Comparison of ENCODE assay signal across 1 cellular context in the genomic region with DNA sequence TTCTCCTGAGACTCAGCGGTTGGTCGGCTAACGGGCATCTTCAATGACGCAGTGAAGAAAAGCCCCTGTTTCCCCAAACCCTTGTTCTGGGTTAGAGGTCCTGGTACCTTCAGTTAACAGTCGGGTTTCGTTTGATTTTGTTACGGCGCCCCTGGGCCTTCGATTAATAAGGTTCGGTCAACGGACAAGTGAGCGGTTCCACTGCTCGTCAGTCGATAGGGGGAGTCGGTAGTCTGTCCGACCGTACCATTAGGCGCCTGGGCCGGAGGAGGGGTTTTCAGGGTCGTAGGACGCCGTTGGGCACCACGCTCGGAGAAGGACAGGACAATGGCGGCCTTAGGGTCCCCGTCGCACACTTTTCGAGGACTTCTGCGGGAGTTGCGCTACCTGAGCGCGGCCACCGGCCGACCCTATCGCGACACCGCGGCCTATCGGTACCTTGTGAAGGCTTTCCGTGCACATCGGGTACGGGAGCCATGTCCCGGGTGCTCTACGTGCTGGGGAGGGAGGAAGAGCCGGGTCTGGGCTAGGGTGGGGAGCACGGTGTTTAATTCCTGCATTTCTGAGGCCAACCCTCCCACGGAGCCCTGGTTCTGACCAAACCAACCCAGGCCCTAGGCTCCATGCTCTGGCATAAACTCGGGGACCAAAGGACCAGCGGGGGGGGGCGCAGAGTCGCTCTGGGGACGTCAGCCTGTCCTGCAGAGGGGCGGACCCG.
TF ChIP-seq lines count a peak whose summit lies in the region.

A gene with protein sequence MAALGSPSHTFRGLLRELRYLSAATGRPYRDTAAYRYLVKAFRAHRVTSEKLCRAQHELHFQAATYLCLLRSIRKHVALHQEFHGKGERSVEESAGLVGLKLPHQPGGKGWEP (plus strand): TSS at position 280 of the 718 bp plus-strand sequence. CDS start 48 bp downstream, at position 328.

TF ChIP-seq in HepG2, 621 proteins besides CTCF, POLR2A, EP300 and RAD21 (continued from another document and continues in another):
- TF ChIP-seq, protein P1, sequence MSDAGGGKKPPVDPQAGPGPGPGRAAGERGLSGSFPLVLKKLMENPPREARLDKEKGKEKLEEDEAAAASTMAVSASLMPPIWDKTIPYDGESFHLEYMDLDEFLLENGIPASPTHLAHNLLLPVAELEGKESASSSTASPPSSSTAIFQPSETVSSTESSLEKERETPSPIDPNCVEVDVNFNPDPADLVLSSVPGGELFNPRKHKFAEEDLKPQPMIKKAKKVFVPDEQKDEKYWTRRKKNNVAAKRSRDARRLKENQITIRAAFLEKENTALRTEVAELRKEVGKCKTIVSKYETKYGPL (CRISPR knock-in tag; IDR thresholded peaks at IDR 0.05) = peak; percentile 19; the same call in 1 of the 2 replicates
- TF ChIP-seq FOXK2 (IDR thresholded peaks at IDR 0.05) (peak; percentile 90), NFE2L2 (IDR thresholded peaks at IDR 0.05; ENCODE audit: low read length) (0 out of 2 replicates have a peak, but pooled peaks have one; percentile 2), AGO2 (optimal IDR thresholded peaks at IDR 0.05; ENCODE audit: low read depth, low read length) (peak; percentile 93), RXRB (CRISPR knock-in tag; IDR thresholded peaks at IDR 0.05; ENCODE audit: borderline replicate concordance) (peak; percentile 44; the same call in 1 of the 2 replicates), MZF1 (CRISPR knock-in tag; IDR thresholded peaks at IDR 0.05; ENCODE audit: borderline replicate concordance) (0 out of 2 replicates have a peak, but pooled peaks have one; percentile 14), ISL2 (CRISPR knock-in tag; IDR thresholded peaks at IDR 0.05) (peak; percentile 68), SMAD1 (CRISPR knock-in tag; IDR thresholded peaks at IDR 0.05; ENCODE audit: borderline replicate concordance, low read depth) (peak; percentile 61; the same call in 1 of the 2 replicates), ESRRA (CRISPR knock-in tag; IDR thresholded peaks at IDR 0.05; ENCODE audit: low read depth) (no peak), ZNF234 (CRISPR knock-in tag; conservative IDR thresholded peaks at IDR 0.05) (no peak), NRL (CRISPR knock-in tag; IDR thresholded peaks at IDR 0.05; ENCODE audit: borderline replicate concordance) (peak; percentile 89), ZNF737 (CRISPR knock-in tag; IDR thresholded peaks at IDR 0.05; ENCODE audit: borderline replicate concordance) (0 out of 2 replicates have a peak, but pooled peaks have one; percentile 58), MTA1 (CRISPR knock-in tag; IDR thresholded peaks at IDR 0.05; ENCODE audit: borderline replicate concordance) (peak; percentile 51; the same call in 1 of the 2 replicates), NFKB2 (CRISPR knock-in tag; IDR thresholded peaks at IDR 0.05; ENCODE audit: borderline replicate concordance) (peak; percentile 69; the same call in 1 of the 2 replicates), SMAD3 (CRISPR knock-in tag; IDR thresholded peaks at IDR 0.05) (peak; percentile 41), YY1 (IDR thresholded peaks at IDR 0.05; ENCODE audit: insufficient read depth, insufficient replicate concordance, low read depth, low read length) (peak; percentile 87), MEF2D (CRISPR knock-in tag; IDR thresholded peaks at IDR 0.05) (no peak), HOXA3 (CRISPR knock-in tag; IDR thresholded peaks at IDR 0.05) (peak; percentile 76), SAFB2 (CRISPR knock-in tag; IDR thresholded peaks at IDR 0.05; ENCODE audit: borderline replicate concordance, low read depth) (peak; percentile 80; the same call in 1 of the 2 replicates), ZNF607 (CRISPR knock-in tag; IDR thresholded peaks at IDR 0.05; ENCODE audit: borderline replicate concordance) (peak; percentile 18; the same call in 1 of the 2 replicates), ZNF33A (CRISPR knock-in tag; IDR thresholded peaks at IDR 0.05; ENCODE audit: borderline replicate concordance) (0 out of 2 replicates have a peak, but pooled peaks have one; percentile 69), SOX13 (IDR thresholded peaks at IDR 0.05) (no peak), SOX13 (CRISPR knock-in tag; conservative IDR thresholded peaks at IDR 0.05 in 1 of 2, IDR thresholded peaks at IDR 0.05 in 1 of 2) (no peak), NCOA1 (CRISPR knock-in tag; IDR thresholded peaks at IDR 0.05) (no peak)
- TF ChIP-seq, protein P2, sequence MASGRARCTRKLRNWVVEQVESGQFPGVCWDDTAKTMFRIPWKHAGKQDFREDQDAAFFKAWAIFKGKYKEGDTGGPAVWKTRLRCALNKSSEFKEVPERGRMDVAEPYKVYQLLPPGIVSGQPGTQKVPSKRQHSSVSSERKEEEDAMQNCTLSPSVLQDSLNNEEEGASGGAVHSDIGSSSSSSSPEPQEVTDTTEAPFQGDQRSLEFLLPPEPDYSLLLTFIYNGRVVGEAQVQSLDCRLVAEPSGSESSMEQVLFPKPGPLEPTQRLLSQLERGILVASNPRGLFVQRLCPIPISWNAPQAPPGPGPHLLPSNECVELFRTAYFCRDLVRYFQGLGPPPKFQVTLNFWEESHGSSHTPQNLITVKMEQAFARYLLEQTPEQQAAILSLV (CRISPR knock-in tag; IDR thresholded peaks at IDR 0.05; ENCODE audit: borderline replicate concordance) = peak; percentile 86; the same call in 1 of the 2 replicates
- TF ChIP-seq, protein P3, sequence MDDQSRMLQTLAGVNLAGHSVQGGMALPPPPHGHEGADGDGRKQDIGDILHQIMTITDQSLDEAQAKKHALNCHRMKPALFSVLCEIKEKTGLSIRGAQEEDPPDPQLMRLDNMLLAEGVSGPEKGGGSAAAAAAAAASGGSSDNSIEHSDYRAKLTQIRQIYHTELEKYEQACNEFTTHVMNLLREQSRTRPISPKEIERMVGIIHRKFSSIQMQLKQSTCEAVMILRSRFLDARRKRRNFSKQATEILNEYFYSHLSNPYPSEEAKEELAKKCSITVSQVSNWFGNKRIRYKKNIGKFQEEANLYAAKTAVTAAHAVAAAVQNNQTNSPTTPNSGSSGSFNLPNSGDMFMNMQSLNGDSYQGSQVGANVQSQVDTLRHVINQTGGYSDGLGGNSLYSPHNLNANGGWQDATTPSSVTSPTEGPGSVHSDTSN (CRISPR knock-in tag; IDR thresholded peaks at IDR 0.05; ENCODE audit: borderline replicate concordance) = peak; percentile 70; the same call in 1 of the 2 replicates
- TF ChIP-seq, protein P4, sequence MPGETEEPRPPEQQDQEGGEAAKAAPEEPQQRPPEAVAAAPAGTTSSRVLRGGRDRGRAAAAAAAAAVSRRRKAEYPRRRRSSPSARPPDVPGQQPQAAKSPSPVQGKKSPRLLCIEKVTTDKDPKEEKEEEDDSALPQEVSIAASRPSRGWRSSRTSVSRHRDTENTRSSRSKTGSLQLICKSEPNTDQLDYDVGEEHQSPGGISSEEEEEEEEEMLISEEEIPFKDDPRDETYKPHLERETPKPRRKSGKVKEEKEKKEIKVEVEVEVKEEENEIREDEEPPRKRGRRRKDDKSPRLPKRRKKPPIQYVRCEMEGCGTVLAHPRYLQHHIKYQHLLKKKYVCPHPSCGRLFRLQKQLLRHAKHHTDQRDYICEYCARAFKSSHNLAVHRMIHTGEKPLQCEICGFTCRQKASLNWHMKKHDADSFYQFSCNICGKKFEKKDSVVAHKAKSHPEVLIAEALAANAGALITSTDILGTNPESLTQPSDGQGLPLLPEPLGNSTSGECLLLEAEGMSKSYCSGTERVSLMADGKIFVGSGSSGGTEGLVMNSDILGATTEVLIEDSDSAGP (CRISPR knock-in tag; IDR thresholded peaks at IDR 0.05; ENCODE audit: borderline replicate concordance) = peak; percentile 82; the same call in 1 of the 2 replicates
- TF ChIP-seq, protein P5, sequence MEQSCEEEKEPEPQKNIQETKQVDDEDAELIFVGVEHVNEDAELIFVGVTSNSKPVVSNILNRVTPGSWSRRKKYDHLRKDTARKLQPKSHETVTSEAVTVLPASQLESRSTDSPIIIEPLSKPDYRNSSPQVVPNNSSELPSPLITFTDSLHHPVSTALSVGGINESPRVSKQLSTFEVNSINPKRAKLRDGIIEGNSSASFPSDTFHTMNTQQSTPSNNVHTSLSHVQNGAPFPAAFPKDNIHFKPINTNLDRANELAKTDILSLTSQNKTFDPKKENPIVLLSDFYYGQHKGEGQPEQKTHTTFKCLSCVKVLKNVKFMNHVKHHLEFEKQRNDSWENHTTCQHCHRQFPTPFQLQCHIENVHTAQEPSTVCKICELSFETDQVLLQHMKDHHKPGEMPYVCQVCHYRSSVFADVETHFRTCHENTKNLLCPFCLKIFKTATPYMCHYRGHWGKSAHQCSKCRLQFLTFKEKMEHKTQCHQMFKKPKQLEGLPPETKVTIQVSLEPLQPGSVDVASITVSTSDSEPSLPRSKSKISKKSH (CRISPR knock-in tag; IDR thresholded peaks at IDR 0.05; ENCODE audit: borderline replicate concordance) = 0 out of 2 replicates have a peak, but pooled peaks have one; percentile 37
- TF ChIP-seq, protein P6, sequence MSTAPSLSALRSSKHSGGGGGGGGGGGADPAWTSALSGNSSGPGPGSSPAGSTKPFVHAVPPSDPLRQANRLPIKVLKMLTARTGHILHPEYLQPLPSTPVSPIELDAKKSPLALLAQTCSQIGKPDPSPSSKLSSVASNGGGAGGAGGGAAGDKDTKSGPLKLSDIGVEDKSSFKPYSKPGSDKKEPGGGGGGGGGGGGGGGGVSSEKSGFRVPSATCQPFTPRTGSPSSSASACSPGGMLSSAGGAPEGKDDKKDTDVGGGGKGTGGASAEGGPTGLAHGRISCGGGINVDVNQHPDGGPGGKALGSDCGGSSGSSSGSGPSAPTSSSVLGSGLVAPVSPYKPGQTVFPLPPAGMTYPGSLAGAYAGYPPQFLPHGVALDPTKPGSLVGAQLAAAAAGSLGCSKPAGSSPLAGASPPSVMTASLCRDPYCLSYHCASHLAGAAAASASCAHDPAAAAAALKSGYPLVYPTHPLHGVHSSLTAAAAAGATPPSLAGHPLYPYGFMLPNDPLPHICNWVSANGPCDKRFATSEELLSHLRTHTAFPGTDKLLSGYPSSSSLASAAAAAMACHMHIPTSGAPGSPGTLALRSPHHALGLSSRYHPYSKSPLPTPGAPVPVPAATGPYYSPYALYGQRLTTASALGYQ (CRISPR knock-in tag; IDR thresholded peaks at IDR 0.05) = peak; percentile 22; the same call in 1 of the 2 replicates
- TF ChIP-seq, protein P7, sequence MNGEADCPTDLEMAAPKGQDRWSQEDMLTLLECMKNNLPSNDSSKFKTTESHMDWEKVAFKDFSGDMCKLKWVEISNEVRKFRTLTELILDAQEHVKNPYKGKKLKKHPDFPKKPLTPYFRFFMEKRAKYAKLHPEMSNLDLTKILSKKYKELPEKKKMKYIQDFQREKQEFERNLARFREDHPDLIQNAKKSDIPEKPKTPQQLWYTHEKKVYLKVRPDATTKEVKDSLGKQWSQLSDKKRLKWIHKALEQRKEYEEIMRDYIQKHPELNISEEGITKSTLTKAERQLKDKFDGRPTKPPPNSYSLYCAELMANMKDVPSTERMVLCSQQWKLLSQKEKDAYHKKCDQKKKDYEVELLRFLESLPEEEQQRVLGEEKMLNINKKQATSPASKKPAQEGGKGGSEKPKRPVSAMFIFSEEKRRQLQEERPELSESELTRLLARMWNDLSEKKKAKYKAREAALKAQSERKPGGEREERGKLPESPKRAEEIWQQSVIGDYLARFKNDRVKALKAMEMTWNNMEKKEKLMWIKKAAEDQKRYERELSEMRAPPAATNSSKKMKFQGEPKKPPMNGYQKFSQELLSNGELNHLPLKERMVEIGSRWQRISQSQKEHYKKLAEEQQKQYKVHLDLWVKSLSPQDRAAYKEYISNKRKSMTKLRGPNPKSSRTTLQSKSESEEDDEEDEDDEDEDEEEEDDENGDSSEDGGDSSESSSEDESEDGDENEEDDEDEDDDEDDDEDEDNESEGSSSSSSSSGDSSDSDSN (CRISPR knock-in tag; IDR thresholded peaks at IDR 0.05) = peak; percentile 88
- TF ChIP-seq, protein P8, sequence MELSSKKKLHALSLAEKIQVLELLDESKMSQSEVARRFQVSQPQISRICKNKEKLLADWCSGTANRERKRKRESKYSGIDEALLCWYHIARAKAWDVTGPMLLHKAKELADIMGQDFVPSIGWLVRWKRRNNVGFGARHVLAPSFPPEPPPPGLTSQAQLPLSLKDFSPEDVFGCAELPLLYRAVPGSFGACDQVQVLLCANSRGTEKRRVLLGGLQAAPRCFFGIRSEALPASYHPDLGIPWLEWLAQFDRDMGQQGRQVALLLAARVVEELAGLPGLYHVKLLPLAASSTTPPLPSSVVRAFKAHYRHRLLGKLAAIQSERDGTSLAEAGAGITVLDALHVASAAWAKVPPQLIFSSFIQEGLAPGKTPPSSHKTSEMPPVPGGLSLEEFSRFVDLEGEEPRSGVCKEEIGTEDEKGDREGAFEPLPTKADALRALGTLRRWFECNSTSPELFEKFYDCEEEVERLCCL (CRISPR knock-in tag; IDR thresholded peaks at IDR 0.05; ENCODE audit: borderline replicate concordance) = peak; percentile 35; the same call in 1 of the 2 replicates
- TF ChIP-seq, protein P9, sequence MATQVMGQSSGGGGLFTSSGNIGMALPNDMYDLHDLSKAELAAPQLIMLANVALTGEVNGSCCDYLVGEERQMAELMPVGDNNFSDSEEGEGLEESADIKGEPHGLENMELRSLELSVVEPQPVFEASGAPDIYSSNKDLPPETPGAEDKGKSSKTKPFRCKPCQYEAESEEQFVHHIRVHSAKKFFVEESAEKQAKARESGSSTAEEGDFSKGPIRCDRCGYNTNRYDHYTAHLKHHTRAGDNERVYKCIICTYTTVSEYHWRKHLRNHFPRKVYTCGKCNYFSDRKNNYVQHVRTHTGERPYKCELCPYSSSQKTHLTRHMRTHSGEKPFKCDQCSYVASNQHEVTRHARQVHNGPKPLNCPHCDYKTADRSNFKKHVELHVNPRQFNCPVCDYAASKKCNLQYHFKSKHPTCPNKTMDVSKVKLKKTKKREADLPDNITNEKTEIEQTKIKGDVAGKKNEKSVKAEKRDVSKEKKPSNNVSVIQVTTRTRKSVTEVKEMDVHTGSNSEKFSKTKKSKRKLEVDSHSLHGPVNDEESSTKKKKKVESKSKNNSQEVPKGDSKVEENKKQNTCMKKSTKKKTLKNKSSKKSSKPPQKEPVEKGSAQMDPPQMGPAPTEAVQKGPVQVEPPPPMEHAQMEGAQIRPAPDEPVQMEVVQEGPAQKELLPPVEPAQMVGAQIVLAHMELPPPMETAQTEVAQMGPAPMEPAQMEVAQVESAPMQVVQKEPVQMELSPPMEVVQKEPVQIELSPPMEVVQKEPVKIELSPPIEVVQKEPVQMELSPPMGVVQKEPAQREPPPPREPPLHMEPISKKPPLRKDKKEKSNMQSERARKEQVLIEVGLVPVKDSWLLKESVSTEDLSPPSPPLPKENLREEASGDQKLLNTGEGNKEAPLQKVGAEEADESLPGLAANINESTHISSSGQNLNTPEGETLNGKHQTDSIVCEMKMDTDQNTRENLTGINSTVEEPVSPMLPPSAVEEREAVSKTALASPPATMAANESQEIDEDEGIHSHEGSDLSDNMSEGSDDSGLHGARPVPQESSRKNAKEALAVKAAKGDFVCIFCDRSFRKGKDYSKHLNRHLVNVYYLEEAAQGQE (IDR thresholded peaks at IDR 0.05; ENCODE audit: borderline replicate concordance in 1 of 2, low read depth in 1 of 2, low read length in 2 of 2) = peak in 1 of 2 experiments; percentile 8; a peak in 1 of 4 replicates
